Comparison of ENCODE assay signal across 21 cellular contexts in genomic region chr6:105573556-105573955, GRCh38.
"Had no signal": no experiment of that assay in that cellular context is flagged by ENCODE, and none has a peak within 500 bp of the region (broad histone marks: within the 10 kb centered on the region; RNA-seq: fewer than 3 reads in every experiment).

No MANE protein-coding gene starts in this region.

- H3K27ac ChIP-seq: SK-N-MC had no signal

- H3K36me3 Mint-ChIP-seq: activated naive CD4-positive, alpha-beta T cell treated with anti-CD3 and anti-CD28 coated beads, Interleukin-2, amount 10 ng/mL, durations not matched to agents 7 days and 5 days; activated naive CD8-positive, alpha-beta T cell treated with anti-CD3 and anti-CD28 coated beads for 36 hours had no signal

- H3K27ac Mint-ChIP-seq: activated CD8-positive, alpha-beta T cell treated with anti-CD3 and anti-CD28 coated beads for 36 hours; activated naive CD4-positive, alpha-beta T cell treated with anti-CD3 and anti-CD28 coated beads, Interleukin-2, amount 10 ng/mL, durations not matched to agents 7 days and 5 days; activated naive CD8-positive, alpha-beta T cell treated with anti-CD3 and anti-CD28 coated beads for 36 hours; activated T-cell treated with anti-CD3 and anti-CD28 coated beads, Interleukin-2, amount 50 U/mL, for 72 hours; activated T-helper 2 cell treated with anti-CD3 and anti-CD28 coated beads, Interferon-gamma antibody, Interleukin-2, Interleukin-4, amounts not matched to agents 10 μg/mL and 5 μg/mL and 100 μg/mL, durations not matched to agents 14 hours and 24 hours and 36 hours had no signal

- H3K4me3 ChIP-seq: SK-N-MC had no signal

- H3K4me1 Mint-ChIP-seq: activated naive CD8-positive, alpha-beta T cell treated with anti-CD3 and anti-CD28 coated beads for 36 hours had no signal

- H3K4me3 Mint-ChIP-seq: activated CD8-positive, alpha-beta T cell treated with anti-CD3 and anti-CD28 coated beads for 36 hours; activated naive CD4-positive, alpha-beta T cell treated with anti-CD3 and anti-CD28 coated beads, Interleukin-2, amount 10 ng/mL, durations not matched to agents 7 days and 5 days; activated naive CD8-positive, alpha-beta T cell treated with anti-CD3 and anti-CD28 coated beads for 36 hours; activated T-cell treated with anti-CD3 and anti-CD28 coated beads, Interleukin-2, amount 50 U/mL, for 72 hours had no signal

- ATAC-seq: activated CD4-positive, CD25-positive, alpha-beta regulatory T cell treated with anti-CD3 and anti-CD28 coated beads, Interleukin-2, amount 50 U/mL, for 24 hours; activated CD8-positive, alpha-beta T cell treated with anti-CD3 and anti-CD28 coated beads for 36 hours; activated T-cell treated with anti-CD3 and anti-CD28 coated beads, Interleukin-2, amount 50 U/mL, for 72 hours; Right ventricle myocardium inferior had no signal

- DNase-seq: activated CD4-positive, alpha-beta T cell treated with anti-CD3 and anti-CD28 coated beads for 4 hours; activated CD8-positive, alpha-beta memory T cell treated with anti-CD3 and anti-CD28 coated beads, Interleukin-2, amount 50 U/mL, for 4 hours; activated CD8-positive, alpha-beta T cell treated with anti-CD3 and anti-CD28 coated beads for 36 hours; activated gamma-delta T cell treated with Interleukin-2 at 50 U/mL for 16 hours; activated naive CD4-positive, alpha-beta T cell treated with anti-CD3 and anti-CD28 coated beads, Interleukin-2, amount 10 ng/mL, durations not matched to agents 7 days and 5 days; activated naive CD8-positive, alpha-beta T cell treated with anti-CD3 and anti-CD28 coated beads for 36 hours; activated T-cell treated with anti-CD3 and anti-CD28 coated beads, Interleukin-2, amount 50 U/mL, for 72 hours; caudate nucleus; NCI-H1092; NCI-H1417; NCI-H1930; NCI-H2171; NCI-H2227 treated with DMSO at 0.1 percent for 48 hours; NCI-H446 treated with DMSO at 0.1 percent for 48 hours; NCI-H524 treated with DMSO at 0.1 percent for 48 hours; NCI-H82; SW 1271 had no signal

- H3K9me3 Mint-ChIP-seq: activated CD8-positive, alpha-beta T cell treated with anti-CD3 and anti-CD28 coated beads for 36 hours; activated naive CD4-positive, alpha-beta T cell treated with anti-CD3 and anti-CD28 coated beads, Interleukin-2, amount 10 ng/mL, durations not matched to agents 7 days and 5 days; activated naive CD8-positive, alpha-beta T cell treated with anti-CD3 and anti-CD28 coated beads for 36 hours had no signal
